Comparison of ENCODE assay signal across 8 cellular contexts in genomic region chr22:37186997-37187522, GRCh38. TPM values are rescaled to one million over a fixed set of nuclear protein-coding genes. Genes with fewer than 3 reads are reported as not detected.
A peak's percentile ranks its signal among the peaks of the same experiment; 100 is the strongest.
DNase-seq lines count a peak whose midpoint lies in the region; ATAC-seq and TF ChIP-seq lines count a peak whose summit lies in the region.

No MANE protein-coding gene starts in this region.

- H3K4me3 ChIP-seq in HFF-Myc (replicated peaks; ENCODE audit: low read depth, low read length) (peak overlapping the region; percentile 47), iPS-18a (ENCODE audit: low read length) (peak overlapping the region; percentile 35), spleen (peak overlapping the region in 3 of 8 donors; percentile 18 to 49 (median 24))

- H3K27ac ChIP-seq in iPS-18a (ENCODE audit: low read length) (no peak overlapping the region), spleen (peak overlapping the region; percentile 51 to 88 (median 82))

- no peak overlapping the region for H3K4me3 Mint-ChIP-seq in activated naive CD8-positive, alpha-beta T cell treated with anti-CD3 and anti-CD28 coated beads, Interleukin-2, amount 50 U/mL, for 24 hours

- H3K9me3 ChIP-seq in iPS-18a (ENCODE audit: control insufficient read depth, low read depth, low read length) (peaks cover 2% of the 10 kb centered on the region), spleen (no peaks in the 10 kb centered on the region)

- no peak for TF ChIP-seq POLR2A in spleen (IDR thresholded peaks at IDR 0.05)

- H3K27me3 ChIP-seq in iPS-18a (ENCODE audit: control insufficient read depth, insufficient read depth, low read length) (no peaks in the 10 kb centered on the region), spleen (replicated peaks in 1 of 7) (no peaks in the 10 kb centered on the region)

- peak overlapping the region; percentile 8 for H3K9ac ChIP-seq in iPS-18a (ENCODE audit: low read length)

- TF ChIP-seq CTCF in HFF-Myc (IDR thresholded peaks at IDR 0.05; ENCODE audit: low read depth, low read length, missing control alignments) (no peak), spleen (IDR thresholded peaks at IDR 0.05 in 8 of 11, conservative IDR thresholded peaks at IDR 0.05 in 3 of 11) (no peak)

- 44 to 74% (median 48%) methylated on average over 4 of the region's 4 CpGs for WGBS in spleen, 5 donors

- intact Hi-C loops in spleen (cut with DNase I; ENCODE audit: low total_unique reads) = no loop called here

- ATAC-seq in activated naive CD8-positive, alpha-beta T cell treated with anti-CD3 and anti-CD28 coated beads, Interleukin-2, amount 50 U/mL, for 24 hours = no peak
- ATAC-seq in GM19351 (IDR thresholded peaks at IDR 0.05; ENCODE audit: unreplicated experiment) (no peak), GM18873 (IDR thresholded peaks at IDR 0.05; ENCODE audit: low FRiP score, unreplicated experiment) (no peak), HG03469 (IDR thresholded peaks at IDR 0.05; ENCODE audit: unreplicated experiment) (no peak)

- H3K27me3 Mint-ChIP-seq in activated naive CD8-positive, alpha-beta T cell treated with anti-CD3 and anti-CD28 coated beads, Interleukin-2, amount 50 U/mL, for 24 hours = no peaks in the 10 kb centered on the region

- no peaks in the 10 kb centered on the region for H3K36me3 ChIP-seq in iPS-18a (ENCODE audit: control insufficient read depth, low read depth, low read length)
- peaks cover 0 to 7% (median 2%) of the 10 kb centered on the region in 6 donors for H3K36me3 ChIP-seq in spleen

- H3K4me1 ChIP-seq in iPS-18a (ENCODE audit: control insufficient read depth, low read depth, low read length) (peaks cover 25% of the 10 kb centered on the region), spleen (peaks cover 28 to 71% (median 57%) of the 10 kb centered on the region in 6 donors)

- peaks cover 7% of the 10 kb centered on the region for H3K36me3 Mint-ChIP-seq in activated naive CD8-positive, alpha-beta T cell treated with anti-CD3 and anti-CD28 coated beads, Interleukin-2, amount 50 U/mL, for 24 hours (ENCODE audit: low read depth)

- no peaks in the 10 kb centered on the region for H3K9me3 Mint-ChIP-seq in activated naive CD8-positive, alpha-beta T cell treated with anti-CD3 and anti-CD28 coated beads, Interleukin-2, amount 50 U/mL, for 24 hours

- DNase-seq in HFF-Myc (ENCODE audit: extremely low read depth, low read depth) (no peak), spleen (peak; percentile 63), cerebellum (ENCODE audit: low spot score) (no peak)
- DNase-seq in activated naive CD8-positive, alpha-beta T cell treated with anti-CD3 and anti-CD28 coated beads, Interleukin-2, amount 50 U/mL, for 24 hours = no peak

- H3K27ac Mint-ChIP-seq in activated naive CD8-positive, alpha-beta T cell treated with anti-CD3 and anti-CD28 coated beads, Interleukin-2, amount 50 U/mL, for 24 hours = peak overlapping the region; percentile 82

- peaks cover 52% of the 10 kb centered on the region for H3K4me1 Mint-ChIP-seq in activated naive CD8-positive, alpha-beta T cell treated with anti-CD3 and anti-CD28 coated beads, Interleukin-2, amount 50 U/mL, for 24 hours

RNA-seq across cellular contexts. Expression of gene C1QTNF6, which starts 1.0 kb away (rescaled TPM):
- total RNA-seq in spleen = 10 to 100 TPM in 1 of 7 donors, 1 to 10 TPM in 6; 5.3 to 10.3 (median 6.9) TPM
- 1 to 10 TPM; 7.7 to 8.9 (median 8.8) TPM for polyA plus RNA-seq in spleen
- total RNA-seq in cerebellum = 4.4 TPM

RNA-seq across cellular contexts. Expression of gene SSTR3, which starts 25.2 kb away (rescaled TPM):
- total RNA-seq in spleen (1 to 10 TPM in 3 of 7 donors, under 1 TPM in 4; 0.56 to 2.0 (median 0.95) TPM), cerebellum (0.27 TPM)
- 1 to 10 TPM; 1.2 to 2.0 (median 1.5) TPM for polyA plus RNA-seq in spleen

RNA-seq across cellular contexts. Expression of gene IL2RB, which starts 37.3 kb away (rescaled TPM):
- total RNA-seq in spleen (10 to 100 TPM; 20.6 to 75.2 (median 51.5) TPM), cerebellum (0.18 TPM)
- 1 to 10 TPM; 3.7 to 5.9 (median 3.9) TPM for polyA plus RNA-seq in spleen

RNA-seq across cellular contexts. Expression of gene RAC2, which starts 57.0 kb away (rescaled TPM):
- total RNA-seq in spleen = 100 to 1,000 TPM; 270 to 493 (median 363) TPM
- polyA plus RNA-seq in spleen = 100 to 1,000 TPM; 389 to 421 (median 410) TPM
- 0.64 TPM for total RNA-seq in cerebellum

Comparison
In these comparisons a context has a peak if more than half of its experiments do, and no peak if none do; other contexts are left out.
1. RNA of gene IL2RB, which starts 37.3 kb away (total RNA-seq): 20.6 to 75.2 TPM in spleen; 0.18 TPM in cerebellum (single experiment); every median in the first group is over 10 times any median in the second.